8 cellular contexts compared by ENCODE assay signal in the genomic region with DNA sequence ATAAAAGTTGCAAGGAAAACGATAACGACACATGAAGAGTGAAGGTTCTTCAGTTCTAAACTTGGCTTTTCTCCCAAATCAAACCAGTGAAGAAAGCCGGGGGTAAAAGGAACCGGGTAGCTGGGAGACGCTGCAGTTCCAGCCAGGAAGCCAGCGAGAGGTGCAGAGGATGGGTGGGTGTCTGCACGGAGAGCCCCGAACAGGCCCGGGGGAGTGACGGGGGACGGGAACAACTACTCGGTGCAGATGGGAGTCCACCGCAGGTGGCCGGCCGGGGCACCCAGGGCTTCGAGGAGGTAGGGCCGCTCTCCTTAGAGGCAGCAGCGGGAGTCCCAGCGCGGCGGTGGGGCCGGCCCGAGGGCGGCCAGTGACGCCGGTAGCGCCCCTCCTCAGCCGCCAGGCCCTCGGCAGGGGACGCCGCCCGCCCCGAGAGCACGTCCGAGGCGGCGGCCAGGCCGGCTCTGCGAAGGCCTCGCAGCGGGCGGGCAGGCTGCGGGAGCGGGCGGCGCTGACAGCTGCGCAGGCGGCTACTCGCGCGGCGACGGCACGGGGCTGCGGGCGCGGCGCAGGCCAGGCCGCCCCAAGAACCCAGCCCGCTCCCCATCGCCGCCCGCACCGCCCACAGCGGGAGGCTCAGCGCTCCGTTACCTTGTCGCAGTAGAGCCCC. TPM values are rescaled to one million over a fixed set of nuclear protein-coding genes. Genes with fewer than 3 reads are reported as not detected.
A peak's percentile ranks its signal among the peaks of the same experiment; 100 is the strongest.
DNase-seq lines count a peak whose midpoint lies in the region; ATAC-seq and TF ChIP-seq lines count a peak whose summit lies in the region.

No MANE protein-coding gene starts in this region.

- intact Hi-C loops in left ventricle myocardium superior (cut with micrococcal nuclease) = loop anchor here (10.0 kb wide), 1 partner anchor 170 kb away; no protein-coding TSS in a partner anchor

- peaks cover 52% of the 10 kb centered on the region for H3K4me1 Mint-ChIP-seq in activated naive CD4-positive, alpha-beta T cell treated with anti-CD3 and anti-CD28 coated beads, Interleukin-2, amount 50 U/mL, for 24 hours
- peaks cover 43% of the 10 kb centered on the region for H3K4me1 Mint-ChIP-seq in progenitor cell of endocrine pancreas (ENCODE audit: low read depth)

- H3K36me3 Mint-ChIP-seq in activated naive CD4-positive, alpha-beta T cell treated with anti-CD3 and anti-CD28 coated beads, Interleukin-2, amount 50 U/mL, for 24 hours = no peaks in the 10 kb centered on the region
- no peaks in the 10 kb centered on the region for H3K36me3 Mint-ChIP-seq in progenitor cell of endocrine pancreas (ENCODE audit: insufficient read depth)

- no peak for TF ChIP-seq CTCF in progenitor cell of endocrine pancreas (IDR thresholded peaks at IDR 0.05; ENCODE audit: unreplicated experiment)

- no peaks in the 10 kb centered on the region for H3K9me3 Mint-ChIP-seq in activated naive CD4-positive, alpha-beta T cell treated with anti-CD3 and anti-CD28 coated beads, Interleukin-2, amount 50 U/mL, for 24 hours
- H3K9me3 Mint-ChIP-seq in progenitor cell of endocrine pancreas (ENCODE audit: low read depth) = no peaks in the 10 kb centered on the region

- peak overlapping the region; percentile 98 for H3K4me3 Mint-ChIP-seq in activated naive CD4-positive, alpha-beta T cell treated with anti-CD3 and anti-CD28 coated beads, Interleukin-2, amount 50 U/mL, for 24 hours
- peak overlapping the region; percentile 97 for H3K4me3 Mint-ChIP-seq in progenitor cell of endocrine pancreas (ENCODE audit: low read depth)

- in situ Hi-C loops in ACHN (cut with HindIII; ENCODE audit: low pct_ligation_motif_present, low pct_unique_long_range_greater_than_20kb, low sequenced_read_pairs) = no loop called here

- DNase-seq in ACHN = peak; percentile 42
- DNase-seq in OCI-M1 (lab: John Stamatoyannopoulos, UW) = peak; percentile 65
- DNase-seq in left ventricle myocardium superior = peak; percentile 63
- peak; percentile 38 for DNase-seq in progenitor cell of endocrine pancreas (ENCODE audit: low spot score, unreplicated experiment)
- DNase-seq in GOT3 (lab: John Stamatoyannopoulos, UW) = no peak

- peak overlapping the region; percentile 98 for H3K27ac Mint-ChIP-seq in activated naive CD4-positive, alpha-beta T cell treated with anti-CD3 and anti-CD28 coated beads, Interleukin-2, amount 50 U/mL, for 24 hours
- peak overlapping the region; percentile 99 for H3K27ac Mint-ChIP-seq in progenitor cell of endocrine pancreas

- H3K27me3 Mint-ChIP-seq in activated naive CD4-positive, alpha-beta T cell treated with anti-CD3 and anti-CD28 coated beads, Interleukin-2, amount 50 U/mL, for 24 hours = no peaks in the 10 kb centered on the region
- no peaks in the 10 kb centered on the region for H3K27me3 Mint-ChIP-seq in progenitor cell of endocrine pancreas

- ATAC-seq in GM18520 (IDR thresholded peaks at IDR 0.05; ENCODE audit: unreplicated experiment) (peak; percentile 38), HG03060 (IDR thresholded peaks at IDR 0.05; ENCODE audit: low read depth, unreplicated experiment) (peak; percentile 24), left ventricle myocardium superior (peak; percentile 61)

RNA-seq across cellular contexts. Expression of gene FBXL5, which starts 0.5 kb away (rescaled TPM):
- 101 TPM for total RNA-seq in left ventricle myocardium superior
- total RNA-seq in progenitor cell of endocrine pancreas = 66.9 and 72.1 TPM in 2 replicates

RNA-seq across cellular contexts. Expression of gene FAM200B, which starts 26.9 kb away (rescaled TPM):
- total RNA-seq in left ventricle myocardium superior (30.9 TPM), progenitor cell of endocrine pancreas (29.0 and 31.4 TPM in 2 replicates)

RNA-seq across cellular contexts. Expression of gene BST1, which starts 48.2 kb away (rescaled TPM):
- total RNA-seq in left ventricle myocardium superior (3.6 TPM), progenitor cell of endocrine pancreas (0.38 TPM in 1 of 2 replicates, not detected in the other)
